9 cellular contexts compared by ENCODE assay signal in genomic region chr12:13891902-13892301, GRCh38.
"Had no signal": no experiment of that assay in that cellular context is flagged by ENCODE, and none has a peak within 500 bp of the region (broad histone marks: within the 10 kb centered on the region; RNA-seq: fewer than 3 reads in every experiment).

No MANE protein-coding gene starts in this region.

- H3K36me3 ChIP-seq: HAP-1 had no signal

- H3K4me3 ChIP-seq: GM23248, HAP-1, K562 had no signal

- H3K9me3 ChIP-seq: HAP-1 had no signal

- ATAC-seq: HCT116, K562 had no signal

- DNase-seq: GM23248, GOT3, H7, HFFc6, IMR-90 had no signal

- FAIRE-seq: HTR-8/SVneo, K562 had no signal

- H3K4me1 ChIP-seq: HAP-1 had no signal

- H3K27ac ChIP-seq: GM23248 had no signal
